8 cellular contexts compared by ENCODE assay signal in the genomic region with DNA sequence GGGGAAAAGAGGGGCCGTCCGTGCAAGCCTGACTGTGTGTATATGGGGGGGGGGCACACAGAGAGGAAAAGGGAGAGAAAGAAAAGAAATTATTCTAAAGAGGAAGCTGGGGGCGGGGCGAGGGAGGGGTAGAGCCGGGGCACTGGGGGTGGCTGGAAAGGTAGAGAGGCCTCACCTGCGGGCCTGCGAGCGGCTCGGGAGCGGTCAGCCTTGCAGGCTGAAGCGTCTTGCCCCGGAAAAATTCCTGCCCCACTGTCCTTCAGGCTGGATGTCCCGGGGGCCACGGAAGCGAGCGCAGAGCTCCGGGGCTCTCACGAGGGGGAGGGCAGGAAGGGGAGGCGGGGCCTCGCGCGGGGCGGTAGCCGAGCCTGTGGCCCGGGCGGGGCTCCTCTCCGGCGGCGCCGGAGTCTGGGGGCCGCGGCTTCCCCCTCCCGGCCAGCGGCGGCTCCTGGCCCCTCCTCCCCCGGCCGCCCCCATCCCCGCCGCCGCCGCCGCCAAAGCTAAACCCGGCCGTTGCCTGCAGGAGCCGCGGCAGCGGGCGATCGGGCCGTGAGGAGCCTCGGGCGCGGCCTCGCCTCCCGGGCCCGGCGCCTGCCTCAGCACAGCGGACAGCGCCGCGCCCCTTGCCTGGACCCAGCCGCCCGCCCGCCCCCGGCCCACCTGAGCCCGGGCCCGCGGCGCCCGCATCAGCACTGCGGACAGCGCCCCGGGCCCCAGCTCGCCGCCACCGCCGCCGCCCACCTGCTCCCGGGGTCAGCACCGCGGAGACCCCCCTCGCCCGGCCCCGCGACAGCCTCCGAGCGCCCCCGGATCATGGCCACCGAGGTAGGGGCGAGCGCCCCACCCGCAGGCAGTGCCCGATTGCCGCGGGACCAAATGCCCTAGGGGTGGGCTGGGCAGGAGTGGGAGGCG. TPM values are rescaled to one million over a fixed set of nuclear protein-coding genes. Genes with fewer than 3 reads are reported as not detected.
DNase-seq lines count a peak whose midpoint lies in the region; ATAC-seq and TF ChIP-seq lines count a peak whose summit lies in the region.

A gene (plus strand): TSS at position 353 of the 912 bp plus-strand sequence. CDS start 461 bp downstream, at position 814.

- no peaks in the 10 kb centered on the region for H3K9me3 Mint-ChIP-seq in HFFc6

- no peaks in the 10 kb centered on the region for H3K4me1 ChIP-seq in cardiac muscle cell (ENCODE audit: low read depth)
- no peaks in the 10 kb centered on the region for H3K4me1 ChIP-seq in rectal smooth muscle tissue (ENCODE audit: control insufficient read depth, insufficient read depth, low read length)

- H3K27ac ChIP-seq in cardiac muscle cell (no peak within 1 kb of the TSS), rectal smooth muscle tissue (ENCODE audit: low read depth, low read length) (no peak within 1 kb of the TSS)

- H3K36me3 ChIP-seq in cardiac muscle cell = no peaks in the 10 kb centered on the region
- H3K36me3 ChIP-seq in rectal smooth muscle tissue (ENCODE audit: control insufficient read depth, insufficient read depth, low read length) = no peaks in the 10 kb centered on the region

- peak within 1 kb of the TSS; percentile 50 for H3K4me3 ChIP-seq in cardiac muscle cell
- H3K4me3 ChIP-seq in rectal smooth muscle tissue (ENCODE audit: low read length) = peak within 1 kb of the TSS; percentile 39

- no peaks in the 10 kb centered on the region for H3K9me3 ChIP-seq in cardiac muscle cell (ENCODE audit: low read depth)

- peak; percentile 32 for DNase-seq in DMS114 treated with DMSO at 0.1 percent for 48 hours (lab: John Stamatoyannopoulos, UW; ENCODE audit: unreplicated experiment)
- no peak for DNase-seq in HFFc6
- DNase-seq in RPMI7951 (ENCODE audit: low read depth) = peak; percentile 49
- peak; percentile 72 for DNase-seq in activated naive CD4-positive, alpha-beta T cell treated with Interleukin-2 at 50 U/mL for 16 hours
- peak; percentile 55 to 93 for DNase-seq in cardiac muscle cell (ENCODE audit: low read depth in 1 of 2, low spot score in 1 of 2)
- DNase-seq in NK-92 (lab: John Stamatoyannopoulos, UW; ENCODE audit: unreplicated experiment) = no peak

- peaks cover 29% of the 10 kb centered on the region for H3K27me3 Mint-ChIP-seq in HFFc6 (ENCODE audit: insufficient read depth)

- TF ChIP-seq CTCF in HFFc6 (IDR thresholded peaks at IDR 0.05) (no peak), cardiac muscle cell (IDR thresholded peaks at IDR 0.05; ENCODE audit: low read depth, low read length) (no peak)

- peaks cover 80% of the 10 kb centered on the region for H3K27me3 ChIP-seq in cardiac muscle cell
- peaks cover 9% of the 10 kb centered on the region for H3K27me3 ChIP-seq in rectal smooth muscle tissue (ENCODE audit: control insufficient read depth, insufficient read depth, low read length)

- no peak within 1 kb of the TSS for H3K9ac ChIP-seq in rectal smooth muscle tissue (ENCODE audit: low read length)

- no peaks in the 10 kb centered on the region for H3K36me3 Mint-ChIP-seq in HFFc6 (ENCODE audit: low read depth)

- no peak for ATAC-seq in HG02623 (IDR thresholded peaks at IDR 0.05; ENCODE audit: unreplicated experiment)

- H3K4me3 Mint-ChIP-seq in HFFc6 = peak within 1 kb of the TSS; percentile 52

- no peak within 1 kb of the TSS for H3K27ac Mint-ChIP-seq in HFFc6

- H3K4me1 Mint-ChIP-seq in HFFc6 (ENCODE audit: low read depth) = peaks cover 5% of the 10 kb centered on the region

RNA-seq across cellular contexts. Expression of the gene that starts here (rescaled TPM):
- not detected for total RNA-seq in HFFc6 (2021; fragmentation: NEBNext Ultra II Directional; extraction: Animal tissue kit (Norgen Biotek cat#: 25700))
- total RNA-seq in RPMI7951 (2014; rRNA removed; shearing (Covaris generic)) = 2.9 and 3.1 TPM in 2 replicates
- total RNA-seq in cardiac muscle cell = 0.18 and 0.27 TPM in 2 replicates
- 0.19 and 2.8 TPM in 2 replicates for polyA plus RNA-seq in cardiac muscle cell

Comparison
In these comparisons a context has a peak if more than half of its experiments do, and no peak if none do; other contexts are left out.
1. DNase-seq: peak in DMS114 treated with DMSO at 0.1 percent for 48 hours (single experiment), RPMI7951 (single experiment), activated naive CD4-positive, alpha-beta T cell treated with Interleukin-2 at 50 U/mL for 16 hours (single experiment) and cardiac muscle cell (2 of 2); none in HFFc6 (single experiment) and NK-92 (single experiment).